Comparison of ENCODE assay signal across 2 cellular contexts in genomic region chr5:181170996-181171395, GRCh38.
TF ChIP-seq lines count a peak whose summit lies in the region.

No MANE protein-coding gene starts in this region.

TF ChIP-seq in IMR-90, 13 proteins besides CTCF, POLR2A, EP300 and RAD21:
- no peak for TF ChIP-seq RFX5 (IDR thresholded peaks at IDR 0.05; ENCODE audit: low read depth, low read length)
- TF ChIP-seq MAZ (IDR thresholded peaks at IDR 0.05; ENCODE audit: borderline replicate concordance, low read depth, low read length): no peak
- TF ChIP-seq BHLHE40 (IDR thresholded peaks at IDR 0.05; ENCODE audit: low read depth, low read length): no peak
- TF ChIP-seq FOS (IDR thresholded peaks at IDR 0.05; ENCODE audit: low read depth, low read length): no peak
- TF ChIP-seq NFE2L2 (IDR thresholded peaks at IDR 0.05; ENCODE audit: low read depth, low read length): no peak
- TF ChIP-seq ELK1 (IDR thresholded peaks at IDR 0.05; ENCODE audit: borderline replicate concordance, low read depth, low read length): no peak
- no peak for TF ChIP-seq USF2 (IDR thresholded peaks at IDR 0.05; ENCODE audit: low read depth, low read length)
- no peak for TF ChIP-seq SMC3 (IDR thresholded peaks at IDR 0.05; ENCODE audit: low read depth, low read length)
- TF ChIP-seq MXI1 (IDR thresholded peaks at IDR 0.05; ENCODE audit: borderline replicate concordance, low read depth, low read length): no peak
- no peak for TF ChIP-seq CEBPB (IDR thresholded peaks at IDR 0.05; ENCODE audit: low read depth, low read length)
- TF ChIP-seq RCOR1 (IDR thresholded peaks at IDR 0.05; ENCODE audit: insufficient replicate concordance, low read length): no peak
- no peak for TF ChIP-seq MAFK (IDR thresholded peaks at IDR 0.05; ENCODE audit: low read depth, low read length)
- no peak for TF ChIP-seq CHD1 (IDR thresholded peaks at IDR 0.05; ENCODE audit: low read depth, low read length)

TF ChIP-seq in GM12878, 131 proteins besides CTCF, POLR2A, EP300 and RAD21:
- no peak for TF ChIP-seq NR2F1 (conservative IDR thresholded peaks at IDR 0.05)
- TF ChIP-seq FOXK2 (IDR thresholded peaks at IDR 0.05): no peak
- TF ChIP-seq ZBED1 (IDR thresholded peaks at IDR 0.05; ENCODE audit: borderline replicate concordance): no peak
